In the genomic region with DNA sequence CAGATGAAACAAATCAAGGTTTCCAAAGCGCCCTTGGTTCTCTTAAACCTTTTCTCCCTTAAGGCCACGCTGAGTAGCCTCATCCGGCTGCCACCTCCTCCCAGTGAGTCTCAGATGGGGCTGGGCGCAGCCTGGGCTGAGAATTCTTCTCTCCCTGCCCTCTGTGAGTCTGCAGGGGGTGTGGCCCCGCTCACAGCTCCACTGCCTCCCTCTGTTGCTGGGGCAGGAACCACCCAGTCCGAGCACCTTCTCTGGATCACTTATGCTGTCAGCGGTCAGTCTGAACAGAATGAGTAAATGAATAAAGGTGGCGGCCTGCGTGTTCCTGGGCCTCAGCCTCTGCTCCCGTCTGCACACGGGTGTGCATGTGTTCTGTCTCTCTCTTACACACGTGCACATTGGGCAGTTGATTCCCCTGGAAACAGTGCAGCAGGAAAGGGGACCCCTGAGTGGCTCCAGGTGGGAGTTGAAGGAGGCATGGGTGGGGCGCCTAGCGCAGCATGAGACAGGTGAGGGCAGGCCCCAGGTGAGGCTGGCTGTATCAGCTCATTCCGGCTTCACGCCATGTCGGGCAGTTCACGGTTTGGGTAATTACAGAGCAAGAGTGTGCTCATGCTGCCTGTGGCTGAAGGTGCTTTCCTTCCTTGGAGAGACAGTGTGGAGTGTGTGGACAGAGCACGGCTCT, we compare ENCODE assay signal across 1 cellular context.
TF ChIP-seq lines count a peak whose summit lies in the region.

No MANE protein-coding gene starts in this region.

TF ChIP-seq in IMR-90, 13 proteins besides CTCF, POLR2A, EP300 and RAD21:
- TF ChIP-seq RCOR1 (IDR thresholded peaks at IDR 0.05; ENCODE audit: insufficient replicate concordance, low read length): no peak
- no peak for TF ChIP-seq SMC3 (IDR thresholded peaks at IDR 0.05; ENCODE audit: low read depth, low read length)
- TF ChIP-seq, protein P1, sequence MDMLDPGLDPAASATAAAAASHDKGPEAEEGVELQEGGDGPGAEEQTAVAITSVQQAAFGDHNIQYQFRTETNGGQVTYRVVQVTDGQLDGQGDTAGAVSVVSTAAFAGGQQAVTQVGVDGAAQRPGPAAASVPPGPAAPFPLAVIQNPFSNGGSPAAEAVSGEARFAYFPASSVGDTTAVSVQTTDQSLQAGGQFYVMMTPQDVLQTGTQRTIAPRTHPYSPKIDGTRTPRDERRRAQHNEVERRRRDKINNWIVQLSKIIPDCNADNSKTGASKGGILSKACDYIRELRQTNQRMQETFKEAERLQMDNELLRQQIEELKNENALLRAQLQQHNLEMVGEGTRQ (IDR thresholded peaks at IDR 0.05; ENCODE audit: low read depth, low read length): no peak
- TF ChIP-seq MAFK (IDR thresholded peaks at IDR 0.05; ENCODE audit: low read depth, low read length): no peak
- TF ChIP-seq RFX5 (IDR thresholded peaks at IDR 0.05; ENCODE audit: low read depth, low read length): no peak
